2 cellular contexts compared by ENCODE assay signal in the genomic region with DNA sequence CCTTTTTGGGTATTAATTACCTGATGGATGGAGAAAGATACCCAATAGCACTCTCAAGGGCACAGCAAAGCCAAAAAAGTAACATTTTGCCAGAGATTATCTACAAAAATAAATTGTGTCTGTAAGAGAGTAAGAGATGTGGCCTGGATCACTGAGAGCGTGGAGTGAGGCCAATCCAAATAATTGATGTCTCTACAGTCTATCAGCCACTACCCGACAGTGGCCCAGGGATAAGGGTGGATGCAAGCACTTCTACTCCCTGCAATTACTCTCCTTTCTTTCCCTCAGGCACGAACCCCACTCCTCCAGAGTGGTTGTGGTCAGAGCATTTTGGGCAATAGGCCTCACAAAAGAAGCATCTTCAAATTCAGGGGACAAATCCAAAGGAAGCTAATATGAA.
TF ChIP-seq lines count a peak whose summit lies in the region.

No MANE protein-coding gene starts in this region.

TF ChIP-seq in IMR-90, 13 proteins besides CTCF, POLR2A, EP300 and RAD21:
- TF ChIP-seq, protein P1, sequence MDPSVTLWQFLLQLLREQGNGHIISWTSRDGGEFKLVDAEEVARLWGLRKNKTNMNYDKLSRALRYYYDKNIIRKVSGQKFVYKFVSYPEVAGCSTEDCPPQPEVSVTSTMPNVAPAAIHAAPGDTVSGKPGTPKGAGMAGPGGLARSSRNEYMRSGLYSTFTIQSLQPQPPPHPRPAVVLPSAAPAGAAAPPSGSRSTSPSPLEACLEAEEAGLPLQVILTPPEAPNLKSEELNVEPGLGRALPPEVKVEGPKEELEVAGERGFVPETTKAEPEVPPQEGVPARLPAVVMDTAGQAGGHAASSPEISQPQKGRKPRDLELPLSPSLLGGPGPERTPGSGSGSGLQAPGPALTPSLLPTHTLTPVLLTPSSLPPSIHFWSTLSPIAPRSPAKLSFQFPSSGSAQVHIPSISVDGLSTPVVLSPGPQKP (IDR thresholded peaks at IDR 0.05; ENCODE audit: borderline replicate concordance, low read depth, low read length) = no peak
- TF ChIP-seq CHD1 (IDR thresholded peaks at IDR 0.05; ENCODE audit: low read depth, low read length) (no peak), RCOR1 (IDR thresholded peaks at IDR 0.05; ENCODE audit: insufficient replicate concordance, low read length) (no peak), RFX5 (IDR thresholded peaks at IDR 0.05; ENCODE audit: low read depth, low read length) (no peak), BHLHE40 (IDR thresholded peaks at IDR 0.05; ENCODE audit: low read depth, low read length) (no peak), USF2 (IDR thresholded peaks at IDR 0.05; ENCODE audit: low read depth, low read length) (no peak), SMC3 (IDR thresholded peaks at IDR 0.05; ENCODE audit: low read depth, low read length) (no peak), MXI1 (IDR thresholded peaks at IDR 0.05; ENCODE audit: borderline replicate concordance, low read depth, low read length) (no peak), NFE2L2 (IDR thresholded peaks at IDR 0.05; ENCODE audit: low read depth, low read length) (no peak), CEBPB (IDR thresholded peaks at IDR 0.05; ENCODE audit: low read depth, low read length) (no peak)

TF ChIP-seq in GM12891, 5 proteins besides CTCF, POLR2A, EP300 and RAD21:
- TF ChIP-seq PAX5 (IDR thresholded peaks at IDR 0.05; ENCODE audit: insufficient read depth, low read length, severe bottlenecking) = no peak
- TF ChIP-seq TAF1 (IDR thresholded peaks at IDR 0.05; ENCODE audit: low read depth, low read length) = no peak
- no peak for TF ChIP-seq POU2F2 (IDR thresholded peaks at IDR 0.05; ENCODE audit: low read depth, low read length)
- no peak for TF ChIP-seq SPI1 (IDR thresholded peaks at IDR 0.05; ENCODE audit: low read depth, low read length)
- no peak for TF ChIP-seq POLR2AphosphoS5 (IDR thresholded peaks at IDR 0.05; ENCODE audit: low read depth, low read length)
